Comparison of ENCODE assay signal across 8 cellular contexts in genomic region chr16:15427648-15428239, GRCh38. TPM values are rescaled to one million over a fixed set of nuclear protein-coding genes. Genes with fewer than 3 reads are reported as not detected.
DNase-seq lines count a peak whose midpoint lies in the region; ATAC-seq and TF ChIP-seq lines count a peak whose summit lies in the region.

No MANE protein-coding gene starts in this region.

- H3K27ac ChIP-seq in 22Rv1: no peak overlapping the region

- H3K36me3 Mint-ChIP-seq in endothelial cell (ENCODE audit: low read depth, unreplicated experiment): no peaks in the 10 kb centered on the region
- no peaks in the 10 kb centered on the region for H3K36me3 Mint-ChIP-seq in naive B cell
- no peaks in the 10 kb centered on the region for H3K36me3 Mint-ChIP-seq in stimulated activated naive B cell treated with anti-CD40 and anti-IgM and Interleukin-4, amounts not matched to agents 10 μg/mL and 1 μg/mL and 100 μg/mL, for 72 hours
- no peaks in the 10 kb centered on the region for H3K36me3 Mint-ChIP-seq in WTC11

- ATAC-seq in naive B cell (ENCODE audit: low read depth in 2 of 2) (peak in 1 of 2 donors; percentile 55), WTC11 (no peak)
- ATAC-seq in stimulated activated naive B cell treated with anti-CD40 and anti-IgM and Interleukin-4, amounts not matched to agents 10 μg/mL and 1 μg/mL and 100 μg/mL, for 72 hours (replicated peaks): peak; percentile 74

- DNase-seq in NCI-H524 treated with DMSO at 0.1 percent for 48 hours (lab: John Stamatoyannopoulos, UW) (peak; percentile 64), endothelial cell (ENCODE audit: low spot score) (peak; percentile 38), naive B cell (peak; percentile 34), WTC11 (ENCODE audit: low spot score) (no peak)
- DNase-seq in activated CD8-positive, alpha-beta memory T cell treated with anti-CD3 and anti-CD28 coated beads, Interleukin-2, amount 50 U/mL, for 24 hours (ENCODE audit: extremely low read depth): peak; percentile 31
- no peak for DNase-seq in stimulated activated naive B cell treated with anti-CD40 and anti-IgM and Interleukin-4, amounts not matched to agents 10 μg/mL and 1 μg/mL and 100 μg/mL, for 72 hours

- H3K27me3 Mint-ChIP-seq in endothelial cell (ENCODE audit: unreplicated experiment): no peaks in the 10 kb centered on the region
- peaks cover 9 to 20% (median 19%) of the 10 kb centered on the region in 3 donors for H3K27me3 Mint-ChIP-seq in naive B cell
- H3K27me3 Mint-ChIP-seq in stimulated activated naive B cell treated with anti-CD40 and anti-IgM and Interleukin-4, amounts not matched to agents 10 μg/mL and 1 μg/mL and 100 μg/mL, for 72 hours: peaks cover 7 to 19% of the 10 kb centered on the region in 2 donors
- no peaks in the 10 kb centered on the region for H3K27me3 Mint-ChIP-seq in WTC11 (ENCODE audit: low read depth)

- CTCF ChIA-PET in WTC11 (lab: Charles Lee): interaction anchor here (0.7 to 1.1 kb wide), 3 partner anchors 22 to 123 kb away, joined by 3 to 4 read pairs (median 3); no protein-coding TSS in a partner anchor

- H3K9me3 Mint-ChIP-seq in endothelial cell (ENCODE audit: unreplicated experiment): no peaks in the 10 kb centered on the region
- no peaks in the 10 kb centered on the region for H3K9me3 Mint-ChIP-seq in naive B cell
- H3K9me3 Mint-ChIP-seq in stimulated activated naive B cell treated with anti-CD40 and anti-IgM and Interleukin-4, amounts not matched to agents 10 μg/mL and 1 μg/mL and 100 μg/mL, for 72 hours: no peaks in the 10 kb centered on the region
- no peaks in the 10 kb centered on the region for H3K9me3 Mint-ChIP-seq in WTC11

- no peaks in the 10 kb centered on the region for H3K4me1 Mint-ChIP-seq in endothelial cell (ENCODE audit: unreplicated experiment)
- peaks cover 0 to 3% (median 0%) of the 10 kb centered on the region in 3 donors for H3K4me1 Mint-ChIP-seq in naive B cell
- H3K4me1 Mint-ChIP-seq in stimulated activated naive B cell treated with anti-CD40 and anti-IgM and Interleukin-4, amounts not matched to agents 10 μg/mL and 1 μg/mL and 100 μg/mL, for 72 hours: no peaks in the 10 kb centered on the region
- H3K4me1 Mint-ChIP-seq in WTC11: peaks cover 2% of the 10 kb centered on the region; the same call in 1 of the 2 replicates

- peak; percentile 69 for TF ChIP-seq CTCF in 22Rv1 (IDR thresholded peaks at IDR 0.05)
- peak; percentile 47; the same call in 1 of the 2 replicates for TF ChIP-seq CTCF in GM12874 (IDR thresholded peaks at IDR 0.05; ENCODE audit: insufficient read depth, low read depth, low read length)
- TF ChIP-seq CTCF in endothelial cell (IDR thresholded peaks at IDR 0.05; ENCODE audit: unreplicated experiment): peak; percentile 25
- no peak for TF ChIP-seq CTCF in WTC11 (IDR thresholded peaks at IDR 0.05)

- POLR2A ChIA-PET in WTC11 (lab: Charles Lee): interaction anchor here (0.6 kb wide), 1 partner anchor 183 kb away, joined by 7 read pairs; no protein-coding TSS in a partner anchor

- no peak overlapping the region for H3K27ac Mint-ChIP-seq in endothelial cell (ENCODE audit: unreplicated experiment)
- H3K27ac Mint-ChIP-seq in naive B cell: no peak overlapping the region
- H3K27ac Mint-ChIP-seq in stimulated activated naive B cell treated with anti-CD40 and anti-IgM and Interleukin-4, amounts not matched to agents 10 μg/mL and 1 μg/mL and 100 μg/mL, for 72 hours: no peak overlapping the region
- H3K27ac Mint-ChIP-seq in WTC11: no peak overlapping the region

- H3K4me3 Mint-ChIP-seq in endothelial cell (ENCODE audit: unreplicated experiment) (no peak overlapping the region), naive B cell (no peak overlapping the region), WTC11 (no peak overlapping the region)
- H3K4me3 Mint-ChIP-seq in stimulated activated naive B cell treated with anti-CD40 and anti-IgM and Interleukin-4, amounts not matched to agents 10 μg/mL and 1 μg/mL and 100 μg/mL, for 72 hours: no peak overlapping the region

TF ChIP-seq in WTC11, 78 proteins besides CTCF, POLR2A, EP300 and RAD21:
- TF ChIP-seq ZNF219 (CRISPR knock-in tag; IDR thresholded peaks at IDR 0.05; ENCODE audit: borderline replicate concordance): no peak
- TF ChIP-seq NFE2L1 (CRISPR knock-in tag; IDR thresholded peaks at IDR 0.05): no peak
- no peak for TF ChIP-seq JUN (CRISPR knock-in tag; IDR thresholded peaks at IDR 0.05)
- no peak for TF ChIP-seq GRHL2 (CRISPR knock-in tag; IDR thresholded peaks at IDR 0.05; ENCODE audit: insufficient replicate concordance, severe bottlenecking)
- no peak for TF ChIP-seq SP1 (CRISPR knock-in tag; conservative IDR thresholded peaks at IDR 0.05)
- no peak for TF ChIP-seq RORB (CRISPR knock-in tag; IDR thresholded peaks at IDR 0.05)
- no peak for TF ChIP-seq MYBL2 (CRISPR knock-in tag; IDR thresholded peaks at IDR 0.05)

RNA-seq across cellular contexts. Expression of gene BMERB1, which starts 6.6 kb away (rescaled TPM):
- total RNA-seq in endothelial cell (ENCODE audit: unreplicated experiment) (9.9 TPM), WTC11 (2021) (13.6 to 20.5 TPM (median 19.7 TPM) in 3 replicates)
- polyA plus RNA-seq in naive B cell (ENCODE audit: low read depth in 6 of 6): 1 to 10 TPM in 1 of 6 donors, under 1 TPM in 3, not detected in 2; 0.36 to 1.1 (median 0.82) TPM

RNA-seq across cellular contexts. Expression of gene MPV17L, which starts 32.2 kb away (rescaled TPM):
- total RNA-seq in endothelial cell (ENCODE audit: unreplicated experiment): 0.26 TPM
- polyA plus RNA-seq in naive B cell (ENCODE audit: low read depth in 6 of 6): not detected
- total RNA-seq in WTC11 (2021): 5.4 to 8.4 TPM (median 6.4 TPM) in 3 replicates

RNA-seq across cellular contexts. Expression of gene NPIPA5, which starts 49.6 kb away (rescaled TPM):
- 1.7 TPM for total RNA-seq in endothelial cell (ENCODE audit: unreplicated experiment)
- polyA plus RNA-seq in naive B cell (ENCODE audit: low read depth in 6 of 6): 1 to 10 TPM in 1 of 6 donors, under 1 TPM in 1, not detected in 4; 0.82 to 1.0 TPM
- 9.1 to 15.0 TPM (median 14.2 TPM) in 3 replicates for total RNA-seq in WTC11 (2021)

Comparison
In these comparisons a context has a peak if more than half of its experiments do, and no peak if none do; other contexts are left out.
1. DNase-seq: peak in NCI-H524 treated with DMSO at 0.1 percent for 48 hours (single experiment), activated CD8-positive, alpha-beta memory T cell treated with anti-CD3 and anti-CD28 coated beads, Interleukin-2, amount 50 U/mL, for 24 hours (single experiment), endothelial cell (single experiment) and naive B cell (single experiment); none in stimulated activated naive B cell treated with anti-CD40 and anti-IgM and Interleukin-4, amounts not matched to agents 10 μg/mL and 1 μg/mL and 100 μg/mL, for 72 hours (single experiment) and WTC11 (single experiment).